In the genomic region with DNA sequence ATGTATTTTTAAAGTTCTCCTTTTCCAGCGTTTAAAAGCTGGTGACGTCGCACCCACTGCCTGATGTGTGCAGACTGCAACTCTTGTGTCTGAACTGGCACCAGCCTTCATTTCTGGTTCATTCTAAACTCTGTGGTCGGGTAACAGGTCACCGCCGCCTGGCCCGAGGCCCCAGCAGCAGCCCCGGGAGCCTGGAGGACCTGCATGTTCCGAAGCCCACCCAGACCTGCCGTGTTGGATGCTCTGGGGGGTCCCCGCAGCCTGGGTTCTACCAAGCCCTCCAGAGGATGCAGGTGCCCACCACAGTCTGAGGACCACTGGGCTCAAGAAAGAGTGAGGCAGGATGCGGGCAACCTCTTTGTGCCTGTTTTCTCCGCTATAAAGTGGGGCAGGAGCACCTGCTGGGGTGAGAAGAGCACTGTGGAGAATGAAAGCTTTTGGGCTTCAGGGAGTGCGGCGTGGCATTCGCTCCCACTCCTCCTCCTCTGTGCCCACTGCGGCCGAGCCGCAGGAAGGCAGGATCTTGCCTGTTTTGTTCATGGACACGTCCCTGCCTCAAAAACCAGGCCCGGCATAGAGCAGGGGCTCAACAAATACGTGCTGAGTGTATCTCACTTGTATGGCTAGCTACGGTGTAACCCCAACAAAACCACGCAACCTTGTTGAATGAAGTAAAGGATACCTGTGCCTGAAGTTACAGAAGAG, we compare ENCODE assay signal across 22 cellular contexts. TPM values are rescaled to one million over a fixed set of nuclear protein-coding genes. Genes with fewer than 3 reads are reported as not detected.
DNase-seq lines count a peak whose midpoint lies in the region; ATAC-seq, FAIRE-seq and TF ChIP-seq lines count a peak whose summit lies in the region.
"Had no signal": no experiment of that assay in that cellular context is flagged by ENCODE, and none has a peak within 500 bp of the region (broad histone marks: within the 10 kb centered on the region; RNA-seq: fewer than 3 reads in every experiment).

No MANE protein-coding gene starts in this region.

- no peak for TF ChIP-seq POLR2A in HepG2 (IDR thresholded peaks at IDR 0.05; ENCODE audit: insufficient read depth in 1 of 2, low read depth in 2 of 2, low read length in 2 of 2)
- no peak for TF ChIP-seq POLR2A in right lobe of liver (IDR thresholded peaks at IDR 0.05)
- no peak for TF ChIP-seq POLR2A in sigmoid colon (IDR thresholded peaks at IDR 0.05)

- H3K9ac ChIP-seq in HepG2 (ENCODE audit: insufficient read depth, low read depth, low read length): no peak overlapping the region
- H3K9ac ChIP-seq: BLaER1 had no signal

- TF ChIP-seq EP300 in HepG2 (IDR thresholded peaks at IDR 0.05; ENCODE audit: low read depth in 2 of 2, low read length in 2 of 2): no peak
- no peak for TF ChIP-seq EP300 in HepG2 (CRISPR knock-in tag; IDR thresholded peaks at IDR 0.05; ENCODE audit: borderline replicate concordance)
- no peak for TF ChIP-seq EP300 in sigmoid colon (IDR thresholded peaks at IDR 0.05)

- H3K4me3 ChIP-seq in HepG2 (replicated peaks in 1 of 3; ENCODE audit: insufficient read depth in 1 of 3, low read depth in 2 of 3, low read length in 3 of 3) (no peak overlapping the region), right lobe of liver (no peak overlapping the region), H7 (ENCODE audit: insufficient read depth, low read depth, low read length) (no peak overlapping the region), sigmoid colon (no peak overlapping the region)
- H3K4me3 ChIP-seq: BLaER1 had no signal

- H3K36me3 ChIP-seq in HepG2 (replicated peaks in 1 of 2; ENCODE audit: control insufficient read depth in 1 of 2, insufficient read depth in 2 of 2, low read length in 2 of 2) (peaks cover 20 to 74% of the 10 kb centered on the region in 2 experiments; a peak in 4 of 5 replicates), right lobe of liver (peaks cover 0 to 81% (median 41%) of the 10 kb centered on the region in 4 donors), H7 (replicated peaks; ENCODE audit: control insufficient read depth, insufficient read depth, low read length) (peaks cover 18% of the 10 kb centered on the region), sigmoid colon (peaks cover 19 to 98% (median 58%) of the 10 kb centered on the region in 4 donors)

- TF ChIP-seq CTCF in HepG2 (CRISPR knock-in tag; IDR thresholded peaks at IDR 0.05) (no peak), right lobe of liver (IDR thresholded peaks at IDR 0.05) (no peak), sigmoid colon (IDR thresholded peaks at IDR 0.05) (no peak), D721Med (IDR thresholded peaks at IDR 0.05; ENCODE audit: insufficient read depth, missing control alignments) (no peak)

- H3K36me3 Mint-ChIP-seq in T-helper 17 cell (ENCODE audit: low read depth): peaks cover 5% of the 10 kb centered on the region

- intact Hi-C loops in HepG2 (cut with micrococcal nuclease; ENCODE audit: unreplicated experiment) (no loop called here), right lobe of liver (cut with DNase I) (no loop called here), sigmoid colon (cut with DNase I) (no loop called here)

- H3K27ac ChIP-seq in HepG2 (ENCODE audit: extremely low read length, insufficient read depth, low read length) (no peak overlapping the region), right lobe of liver (no peak overlapping the region), sigmoid colon (no peak overlapping the region)
- H3K27ac ChIP-seq: BLaER1, C4-2B had no signal

- no peaks in the 10 kb centered on the region for H3K27me3 Mint-ChIP-seq in T-helper 17 cell
- H3K27me3 Mint-ChIP-seq: B cell; CD4-positive, CD25-positive, alpha-beta regulatory T cell had no signal

- H3K27ac Mint-ChIP-seq in T-helper 17 cell: peak overlapping the region; percentile 6
- H3K27ac Mint-ChIP-seq: B cell; CD8-positive, alpha-beta T cell had no signal

- H3K9me3 ChIP-seq in HepG2 (ENCODE audit: low read length) (no peaks in the 10 kb centered on the region), right lobe of liver (no peaks in the 10 kb centered on the region), T-helper 17 cell (ENCODE audit: control insufficient read depth, low read length, poor library complexity, severe bottlenecking) (no peaks in the 10 kb centered on the region), sigmoid colon (no peaks in the 10 kb centered on the region)
- H3K9me3 ChIP-seq: BLaER1, Caco-2 had no signal

- H4K20me1 ChIP-seq in HepG2 (ENCODE audit: insufficient read depth, low read length): no peaks in the 10 kb centered on the region

- POLR2A ChIA-PET in HepG2 (lab: Yijun Ruan, JAX): no interaction called here

- in situ Hi-C loops in HepG2 (cut with HindIII; ENCODE audit: extremely low pct_ligation_motif_present, low pct_unique_long_range_greater_than_20kb): no loop called here

- CTCF ChIA-PET in HepG2 (lab: Yijun Ruan, JAX; ENCODE audit: low intra/inter-chr PET ratio, low total read pairs): no interaction called here

- H3K4me1 ChIP-seq in HepG2 (ENCODE audit: insufficient read depth, low read length): no peaks in the 10 kb centered on the region
- H3K4me1 ChIP-seq in right lobe of liver: no peaks in the 10 kb centered on the region
- H3K4me1 ChIP-seq in sigmoid colon: no peaks in the 10 kb centered on the region
- H3K4me1 ChIP-seq: Caco-2 had no signal

- ATAC-seq in HepG2 (no peak), right lobe of liver (no peak), T-helper 17 cell (no peak)
- ATAC-seq: CD8-positive, alpha-beta T cell had no signal

- H3K27me3 ChIP-seq in HepG2 (ENCODE audit: control insufficient read depth in 1 of 2, insufficient read depth in 2 of 2, low read length in 2 of 2): no peaks in the 10 kb centered on the region
- H3K27me3 ChIP-seq in right lobe of liver: no peaks in the 10 kb centered on the region
- H3K27me3 ChIP-seq in H7 (ENCODE audit: control insufficient read depth, insufficient read depth, low read length): no peaks in the 10 kb centered on the region
- no peaks in the 10 kb centered on the region for H3K27me3 ChIP-seq in sigmoid colon
- H3K27me3 ChIP-seq: BLaER1 had no signal

- no TSS peak for BruUV-seq in HepG2 (replicated peaks; lab: Mats Ljungman, UMichigan)

- no peak overlapping the region for H3K4me3 Mint-ChIP-seq in T-helper 17 cell
- H3K4me3 Mint-ChIP-seq: B cell; CD8-positive, alpha-beta T cell had no signal

- WGBS in HepG2 (ENCODE audit: low lambda C conversion rate): 90% methylated on average over 18 of the region's 24 CpGs
- whole genome bisulfite sequencing in right lobe of liver (ENCODE audit: insufficient coverage, low coverage, low lambda C conversion rate, missing lambda C conversion rate): 95% methylated on average over 4 of the region's 24 CpGs
- 93% methylated on average over 24 of the region's 24 CpGs for WGBS in sigmoid colon, 2 donors

- no peaks in the 10 kb centered on the region for H3K79me2 ChIP-seq in HepG2 (ENCODE audit: insufficient read depth, low read length)

- no peak overlapping the region for H3K4me2 ChIP-seq in HepG2 (ENCODE audit: low read depth, low read length)
- H3K4me2 ChIP-seq: BLaER1 had no signal

- TF ChIP-seq RAD21 in HepG2 (CRISPR knock-in tag; IDR thresholded peaks at IDR 0.05): no peak

- H3K4me1 Mint-ChIP-seq in T-helper 17 cell: peaks cover 3% of the 10 kb centered on the region
- H3K4me1 Mint-ChIP-seq: B cell had no signal

- DNase-seq in HepG2 (ENCODE audit: low spot score) (no peak), right lobe of liver (no peak), H7 (peak; percentile 18), T-helper 17 cell (no peak), sigmoid colon (peak; percentile 50), GM19240 (ENCODE audit: insufficient read length, low spot score) (no peak), D721Med (ENCODE audit: insufficient read length, low spot score) (no peak)
- DNase-seq: Caco-2; CD4-positive, CD25-positive, alpha-beta regulatory T cell; CD8-positive, alpha-beta T cell; DMS 273 treated with DMSO at 0.1 percent for 48 hours; DMS79; GF-D8; GOT3; HCEC 1CT had no signal

- no peak overlapping the region for H2AFZ ChIP-seq in HepG2 (ENCODE audit: low read length)

- FAIRE-seq in HepG2 (lab: Jason Lieb, UNC) (no peak), D721Med (lab: Jason Lieb, UNC) (no peak)
- FAIRE-seq: A204.1, GM12891, GM18507, H54 had no signal

RNA-seq across cellular contexts. Expression of a gene that starts 40.1 kb away (rescaled TPM):
- total RNA-seq in HepG2 (2016; rRNA removed; fragmentation: Illumina TruSeq; extraction: Trizol): 40.3 and 41.8 TPM in 2 replicates
- 33.8 and 34.8 TPM in 2 replicates for total RNA-seq in HepG2 (2016; cell fraction: cytosol; rRNA removed; fragmentation: Illumina TruSeq; extraction: Trizol; ENCODE audit: low read depth)
- 36.2 and 38.6 TPM in 2 replicates for total RNA-seq in HepG2 (2016; cell fraction: insoluble cytoplasmic fraction; rRNA removed; fragmentation: Illumina TruSeq; extraction: Trizol)
- total RNA-seq in HepG2 (2016; cell fraction: membrane; rRNA removed; fragmentation: Illumina TruSeq; extraction: Trizol): 63.0 and 65.4 TPM in 2 replicates
- total RNA-seq in HepG2 (2016; cell fraction: nucleus; rRNA removed; fragmentation: Illumina TruSeq; extraction: Trizol): 26.0 and 34.7 TPM in 2 replicates
- 41.9 and 49.5 TPM in 2 replicates for polyA plus RNA-seq in HepG2 (2011; rRNA removed)
- polyA plus RNA-seq in HepG2 (2011; cell fraction: cytosol; rRNA removed): 38.6 and 42.2 TPM in 2 replicates
- 42.7 and 45.1 TPM in 2 replicates for polyA plus RNA-seq in HepG2 (2011; cell fraction: nucleus; rRNA removed)
- 38.6 and 44.4 TPM in 2 replicates for polyA plus RNA-seq in HepG2 (2012)
- 31.4 and 34.6 TPM in 2 replicates for polyA plus RNA-seq in HepG2 (2016; cell fraction: cytosol; fragmentation: Illumina TruSeq; extraction: Trizol; ENCODE audit: low read depth)
- polyA plus RNA-seq in HepG2 (2016; cell fraction: insoluble cytoplasmic fraction; fragmentation: Illumina TruSeq; extraction: Trizol; ENCODE audit: low read depth): 32.4 and 37.2 TPM in 2 replicates
- polyA plus RNA-seq in HepG2 (2016; cell fraction: membrane; fragmentation: Illumina TruSeq; extraction: Trizol; ENCODE audit: low read depth): 47.9 and 48.5 TPM in 2 replicates
- polyA plus RNA-seq in HepG2 (2016; cell fraction: nucleus; fragmentation: Illumina TruSeq; extraction: Trizol; ENCODE audit: insufficient read depth, low read depth): 42.2 and 46.3 TPM in 2 replicates
- polyA minus RNA-seq in HepG2 (2011; rRNA and poly(A)+ RNA removed; ENCODE audit: low replicate concordance): 29.1 and 59.9 TPM in 2 replicates
- 26.6 and 33.8 TPM in 2 replicates for polyA minus RNA-seq in HepG2 (2011; cell fraction: cytosol; rRNA and poly(A)+ RNA removed)
- polyA minus RNA-seq in HepG2 (2011; cell fraction: nucleus; rRNA and poly(A)+ RNA removed): 39.4 and 41.5 TPM in 2 replicates
- 10 to 100 TPM in 5 of 6 experiments, 1 to 10 TPM in 1; 9.6 to 27.5 (median 18.5) TPM for total RNA-seq in right lobe of liver
- total RNA-seq in H7 (2014; rRNA removed; shearing (Covaris generic)): 54.8 and 57.2 TPM in 2 replicates
- 100 to 1,000 TPM; 164 to 174 TPM for total RNA-seq in T-helper 17 cell
- 10 to 100 TPM; 23.9 to 45.5 (median 29.2) TPM for total RNA-seq in sigmoid colon
- polyA plus RNA-seq in sigmoid colon: 10 to 100 TPM; 26.1 to 29.5 (median 26.4) TPM

Comparison
In these comparisons a context has a peak if more than half of its experiments do, and no peak if none do; other contexts are left out.
1. DNase-seq: peak in H7 (single experiment) and sigmoid colon (single experiment); none in HepG2 (single experiment), right lobe of liver (0 of 3), T-helper 17 cell (0 of 3), GM19240 (single experiment) and D721Med (single experiment).